Comparison of ENCODE assay signal across 9 cellular contexts in the genomic region with DNA sequence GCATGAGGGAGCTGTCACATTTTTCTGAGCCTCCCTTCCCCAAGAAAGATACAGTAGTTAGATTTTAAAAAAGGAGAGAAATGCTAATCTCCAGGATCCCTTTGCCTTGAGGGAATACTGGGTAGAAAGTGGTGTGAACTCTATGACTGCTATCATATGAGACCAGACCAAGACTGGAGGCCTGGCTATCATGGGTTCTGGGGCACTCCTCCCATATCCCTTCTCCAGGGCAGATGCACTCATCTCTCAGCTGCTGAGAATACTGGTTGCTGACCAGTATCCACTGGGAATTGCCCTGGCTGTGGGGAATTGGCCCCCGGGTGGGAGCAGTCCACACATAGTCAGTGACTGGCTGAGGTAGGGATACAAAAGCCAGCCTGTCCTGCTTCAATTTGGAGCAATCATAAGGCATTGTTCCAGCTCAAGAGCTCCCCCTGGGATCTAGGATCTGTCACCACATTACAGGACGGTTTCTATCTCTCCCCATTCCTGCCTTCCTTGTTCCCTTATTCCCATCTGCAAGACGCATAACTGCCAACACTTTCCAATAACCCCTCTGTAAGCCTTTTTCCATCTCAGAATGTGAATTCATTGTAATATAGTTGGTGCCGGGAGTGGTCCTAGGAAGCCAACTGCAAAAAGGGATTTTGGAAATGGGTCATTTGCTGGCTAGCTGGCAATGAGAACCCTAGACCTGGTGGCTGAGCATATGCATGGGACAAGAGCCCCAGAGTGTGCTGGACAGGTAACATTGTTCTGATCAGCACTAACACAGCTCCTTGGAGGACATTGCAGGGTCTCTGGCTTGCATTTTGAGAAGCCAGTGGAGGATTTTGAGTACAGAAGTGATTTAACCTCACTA. TPM values are rescaled to one million over a fixed set of nuclear protein-coding genes. Genes with fewer than 3 reads are reported as not detected.
A peak's percentile ranks its signal among the peaks of the same experiment; 100 is the strongest.
DNase-seq lines count a peak whose midpoint lies in the region; ATAC-seq and TF ChIP-seq lines count a peak whose summit lies in the region.
"Had no signal": no experiment of that assay in that cellular context is flagged by ENCODE, and none has a peak within 500 bp of the region (broad histone marks: within the 10 kb centered on the region; RNA-seq: fewer than 3 reads in every experiment).

No MANE protein-coding gene starts in this region.

- TF ChIP-seq CTCF in LNCAP (IDR thresholded peaks at IDR 0.05) (peak; percentile 62), heart left ventricle (IDR thresholded peaks at IDR 0.05) (peak; percentile 30 to 69 (median 54)), smooth muscle cell (IDR thresholded peaks at IDR 0.05; ENCODE audit: borderline replicate concordance, insufficient read depth, poor library complexity, severe bottlenecking) (peak; percentile 45)

- H3K4me3 ChIP-seq in heart left ventricle (no peak overlapping the region), smooth muscle cell (no peak overlapping the region)

- peak; percentile 61 to 81 (median 74) for ATAC-seq in heart left ventricle
- ATAC-seq in GM21423 (IDR thresholded peaks at IDR 0.05; ENCODE audit: unreplicated experiment): no peak

- H3K79me2 ChIP-seq in smooth muscle cell (ENCODE audit: low read depth): no peaks in the 10 kb centered on the region

- WGBS in heart left ventricle, 4 donors: 20 to 26% (median 24%) methylated on average over 4 of the region's 4 CpGs
- 34% methylated on average over 4 of the region's 4 CpGs for WGBS in smooth muscle cell (ENCODE audit: low lambda C conversion rate)

- H3K36me3 ChIP-seq in heart left ventricle (no peaks in the 10 kb centered on the region), smooth muscle cell (ENCODE audit: low read depth) (no peaks in the 10 kb centered on the region)
- H3K36me3 ChIP-seq: neutrophil had no signal

- H3K4me1 ChIP-seq in heart left ventricle: peaks cover 0 to 14% (median 3%) of the 10 kb centered on the region in 12 donors
- no peaks in the 10 kb centered on the region for H3K4me1 ChIP-seq in smooth muscle cell (ENCODE audit: low read depth)

- TF ChIP-seq POLR2A in heart left ventricle (IDR thresholded peaks at IDR 0.05): no peak

- H2AFZ ChIP-seq in smooth muscle cell (ENCODE audit: low read depth): no peak overlapping the region

- peak; percentile 59 for DNase-seq in EH (ENCODE audit: low read depth)
- peak; percentile 23 for DNase-seq in T1000 (lab: John Stamatoyannopoulos, UW)
- DNase-seq in heart left ventricle: peak in 2 of 5 donors; percentile 29
- no peak for DNase-seq in smooth muscle cell (lab: John Stamatoyannopoulos, UW; ENCODE audit: unreplicated experiment)
- no peak for DNase-seq in GM19238 (ENCODE audit: insufficient read length, low spot score)
- DNase-seq in stimulated activated CD4-positive, alpha-beta T cell treated with anti-CD3 and anti-CD28 coated beads, Interleukin-4, amount 100 ng/mL, for 24 hours: no peak

- intact Hi-C loops in heart left ventricle (cut with DNase I): loop anchor here in 1 of 10 donors (2.0 kb wide), 1 partner anchor 152 kb away; no protein-coding TSS in a partner anchor

- no peaks in the 10 kb centered on the region for H4K20me1 ChIP-seq in smooth muscle cell (ENCODE audit: low read depth)

- H3K27ac ChIP-seq in heart left ventricle (no peak overlapping the region), smooth muscle cell (ENCODE audit: low read depth) (no peak overlapping the region)
- H3K27ac ChIP-seq: neutrophil had no signal

- no peak overlapping the region for H3K9ac ChIP-seq in smooth muscle cell (ENCODE audit: low read depth)

- no peaks in the 10 kb centered on the region for H3K27me3 ChIP-seq in heart left ventricle
- no peaks in the 10 kb centered on the region for H3K27me3 ChIP-seq in smooth muscle cell (ENCODE audit: low read depth)

- no peaks in the 10 kb centered on the region for H3F3A ChIP-seq in smooth muscle cell (ENCODE audit: low read depth)

- H3K4me2 ChIP-seq in smooth muscle cell: no peak overlapping the region

- peaks cover 0 to 14% (median 2%) of the 10 kb centered on the region in 12 donors for H3K9me3 ChIP-seq in heart left ventricle
- no peaks in the 10 kb centered on the region for H3K9me3 ChIP-seq in smooth muscle cell (replicated peaks; ENCODE audit: low read depth)
- H3K9me3 ChIP-seq: neutrophil had no signal

RNA-seq across cellular contexts. Expression of a gene that starts 35.4 kb away (rescaled TPM):
- total RNA-seq in heart left ventricle: 10 to 100 TPM; 16.0 to 43.4 (median 27.6) TPM
- polyA plus RNA-seq in heart left ventricle: 10 to 100 TPM; 13.6 to 36.1 TPM
- 0.13 TPM in 1 of 2 replicates, not detected in the other for total RNA-seq in smooth muscle cell
- polyA plus RNA-seq in smooth muscle cell: not detected in 2 replicates

Comparison
In these comparisons a context has a peak if more than half of its experiments do, and no peak if none do; other contexts are left out.
1. DNase-seq: peak in EH (single experiment) and T1000 (single experiment); none in smooth muscle cell (single experiment), GM19238 (single experiment) and stimulated activated CD4-positive, alpha-beta T cell treated with anti-CD3 and anti-CD28 coated beads, Interleukin-4, amount 100 ng/mL, for 24 hours (single experiment).
2. RNA of a gene that starts 35.4 kb away (total RNA-seq): 16.0 to 43.4 TPM in heart left ventricle; 0.13 TPM in smooth muscle cell; every median in the first group is over 10 times any median in the second.
3. Peak in every context shown above with its lines, with median percentiles within 50 percentile points of each other: CTCF ChIP-seq.